18 cellular contexts compared by ENCODE assay signal in the genomic region with DNA sequence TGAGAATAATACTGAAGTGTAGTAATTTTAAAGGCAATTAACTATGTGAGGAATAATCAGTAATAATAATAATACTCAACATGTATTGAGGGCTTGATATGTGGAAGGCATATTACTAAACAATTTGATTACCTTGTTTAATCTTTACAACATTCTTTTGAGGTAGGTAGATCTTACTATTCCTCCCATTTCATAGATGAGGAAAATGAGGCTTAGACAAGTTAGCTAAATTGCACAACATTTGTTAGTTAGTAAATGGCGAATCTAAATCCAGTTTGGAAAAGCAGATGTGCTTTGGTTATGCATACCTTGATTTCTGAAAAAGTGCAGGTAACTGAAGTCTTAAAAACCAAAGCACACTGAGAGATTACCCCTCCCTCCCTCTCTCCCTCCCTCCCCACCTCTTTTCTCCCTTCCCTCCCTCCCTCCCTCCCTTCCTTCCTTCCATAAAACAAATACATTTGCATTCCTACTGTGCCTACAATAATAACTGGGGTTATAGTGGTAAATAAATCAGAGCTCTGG.
DNase-seq lines count a peak whose midpoint lies in the region; ATAC-seq, FAIRE-seq and TF ChIP-seq lines count a peak whose summit lies in the region.
"Had no signal": no experiment of that assay in that cellular context is flagged by ENCODE, and none has a peak within 500 bp of the region (broad histone marks: within the 10 kb centered on the region; RNA-seq: fewer than 3 reads in every experiment).

No MANE protein-coding gene starts in this region.

- intact Hi-C loops in K562 (cut with micrococcal nuclease), result no loop called here
- intact Hi-C loops in naive thymus-derived CD4-positive, alpha-beta T cell (cut with micrococcal nuclease), result loop anchor here in 1 of 2 donors (1.0 kb wide), 1 partner anchor 7 kb away; no protein-coding TSS in a partner anchor

- H3K9ac ChIP-seq in HUES6 (ENCODE audit: low read length) (no peak overlapping the region), K562 (ENCODE audit: insufficient read depth in 1 of 2, low read depth in 2 of 2, low read length in 2 of 2) (no peak overlapping the region), Karpas-422 (ENCODE audit: low read length) (no peak overlapping the region)
- H3K9ac ChIP-seq: BLaER1, GM23248 had no signal

- H4K20me1 ChIP-seq in K562 (replicated peaks; ENCODE audit: control insufficient read depth, insufficient read depth, low read length) (no peaks in the 10 kb centered on the region), Karpas-422 (ENCODE audit: insufficient read depth, low read depth, low read length) (no peaks in the 10 kb centered on the region)
- H4K20me1 ChIP-seq: BLaER1 had no signal

- no peak for ATAC-seq in CD4-positive, CD25-positive, alpha-beta regulatory T cell (ENCODE audit: low read depth in 2 of 2)
- no peak for ATAC-seq in K562
- no peak for ATAC-seq in naive thymus-derived CD4-positive, alpha-beta T cell
- ATAC-seq in WTC11, result no peak

- H3K4me2 ChIP-seq in K562 (ENCODE audit: insufficient read depth, low read length) (no peak overlapping the region), Karpas-422 (ENCODE audit: low read depth, low read length, poor library complexity, severe bottlenecking) (no peak overlapping the region)
- H3K4me2 ChIP-seq: BLaER1 had no signal

- no TSS peak for BruUV-seq in K562 (replicated peaks; lab: Mats Ljungman, UMichigan)

- no peaks in the 10 kb centered on the region for H3K9me2 ChIP-seq in Karpas-422 (replicated peaks; ENCODE audit: insufficient read depth, low read length)

- CTCF ChIA-PET in K562 (lab: Yijun Ruan, JAX; ENCODE audit: low intra/inter-chr PET ratio), result no interaction called here
- CTCF ChIA-PET in naive thymus-derived CD4-positive, alpha-beta T cell (lab: Charles Lee), result interaction anchor here (0.6 to 1.5 kb wide), 5 partner anchors 13 to 376 kb away, joined by 3 to 6 read pairs (median 3); partner anchors contain the start of gene MAML2
- CTCF ChIA-PET in WTC11 (lab: Charles Lee), result interaction anchor here (0.8 to 1.2 kb wide), 2 partner anchors 38 to 326 kb away, joined by 3 to 6 read pairs; partner anchors contain the start of gene MAML2

- H3K9me1 ChIP-seq in K562 (ENCODE audit: control insufficient read depth, insufficient read depth, low read length), result peaks cover 2% of the 10 kb centered on the region

- 67% methylated on average over 1 of the region's 1 CpG for WGBS in K562 (ENCODE audit: insufficient coverage, low coverage, missing lambda C conversion rate)

- FAIRE-seq in K562 (lab: Jason Lieb, UNC), result no peak
- FAIRE-seq: D721Med, G401.6, GM12892, GM18507 had no signal

- H3K4me1 Mint-ChIP-seq in CD4-positive, CD25-positive, alpha-beta regulatory T cell, result peaks cover 29 to 63% (median 50%) of the 10 kb centered on the region in 4 donors
- peaks cover 14 to 53% (median 21%) of the 10 kb centered on the region in 7 donors for H3K4me1 Mint-ChIP-seq in naive thymus-derived CD4-positive, alpha-beta T cell
- H3K4me1 Mint-ChIP-seq in WTC11, result peaks cover 41% of the 10 kb centered on the region

- H3K9me3 ChIP-seq in CD4-positive, CD25-positive, alpha-beta regulatory T cell (ENCODE audit: control insufficient read depth in 2 of 2, low read length in 2 of 2), result no peaks in the 10 kb centered on the region
- no peaks in the 10 kb centered on the region for H3K9me3 ChIP-seq in HUES6 (ENCODE audit: control insufficient read depth, insufficient read depth, low read depth, low read length)
- H3K9me3 ChIP-seq in K562 (replicated peaks; ENCODE audit: control insufficient read depth, insufficient read depth, low read depth, low read length), result no peaks in the 10 kb centered on the region
- H3K9me3 ChIP-seq in naive thymus-derived CD4-positive, alpha-beta T cell (ENCODE audit: control insufficient read depth in 2 of 3, low read length in 3 of 3), result no peaks in the 10 kb centered on the region
- H3K9me3 ChIP-seq in Karpas-422 (ENCODE audit: low read length), result no peaks in the 10 kb centered on the region
- H3K9me3 ChIP-seq: BLaER1, Caco-2, HAP-1 had no signal

- H3K27me3 ChIP-seq in CD4-positive, CD25-positive, alpha-beta regulatory T cell (ENCODE audit: control insufficient read depth, insufficient read depth, low read length), result no peaks in the 10 kb centered on the region
- no peaks in the 10 kb centered on the region for H3K27me3 ChIP-seq in HUES6 (ENCODE audit: control insufficient read depth, insufficient read depth, low read length)
- H3K27me3 ChIP-seq in K562 (ENCODE audit: control insufficient read depth in 2 of 2, insufficient read depth in 2 of 2, low read length in 2 of 2), result no peaks in the 10 kb centered on the region
- no peaks in the 10 kb centered on the region for H3K27me3 ChIP-seq in naive thymus-derived CD4-positive, alpha-beta T cell (ENCODE audit: control insufficient read depth in 2 of 2, insufficient read depth in 2 of 2, low read length in 2 of 2)
- H3K27me3 ChIP-seq in Karpas-422 (ENCODE audit: low read length), result 0 out of 2 replicates have a peak, but pooled peaks cover 3% of the 10 kb centered on the region
- H3K27me3 ChIP-seq: BLaER1 had no signal

- H3K79me2 ChIP-seq in K562 (ENCODE audit: control insufficient read depth, insufficient read depth, low read length) (no peaks in the 10 kb centered on the region), Karpas-422 (ENCODE audit: low read length) (no peaks in the 10 kb centered on the region)

- no peaks in the 10 kb centered on the region for H3K36me3 Mint-ChIP-seq in CD4-positive, CD25-positive, alpha-beta regulatory T cell
- peaks cover 0 to 5% (median under 1%) of the 10 kb centered on the region in 5 donors for H3K36me3 Mint-ChIP-seq in naive thymus-derived CD4-positive, alpha-beta T cell
- no peaks in the 10 kb centered on the region for H3K36me3 Mint-ChIP-seq in WTC11
- H3K36me3 Mint-ChIP-seq: CD14-positive monocyte had no signal

- TF ChIP-seq CTCF in K562 (IDR thresholded peaks at IDR 0.05 in 2 of 3, conservative IDR thresholded peaks at IDR 0.05 in 1 of 3; ENCODE audit: insufficient read depth in 2 of 3, low read depth in 1 of 3, low read length in 3 of 3), result no peak
- no peak for TF ChIP-seq CTCF in WTC11 (IDR thresholded peaks at IDR 0.05)

- H3K27ac ChIP-seq in CD4-positive, CD25-positive, alpha-beta regulatory T cell (ENCODE audit: insufficient read depth, low read length, poor library complexity, severe bottlenecking), result peak overlapping the region; percentile 49
- H3K27ac ChIP-seq in HUES6 (ENCODE audit: low read depth, low read length), result peak overlapping the region; percentile 58; the same call in 1 of the 2 replicates
- no peak overlapping the region for H3K27ac ChIP-seq in K562 (ENCODE audit: extremely low read depth, low read depth, low read length)
- peak overlapping the region; percentile 44 for H3K27ac ChIP-seq in naive thymus-derived CD4-positive, alpha-beta T cell (ENCODE audit: low read depth, low read length)
- H3K27ac ChIP-seq in Karpas-422 (ENCODE audit: low read length), result no peak overlapping the region
- H3K27ac ChIP-seq: BLaER1, GM23248 had no signal

- no peak overlapping the region for H2AFZ ChIP-seq in K562 (ENCODE audit: low read depth, low read length)
- H2AFZ ChIP-seq in Karpas-422 (ENCODE audit: low read length), result no peak overlapping the region
- H2AFZ ChIP-seq: GM23248 had no signal

- no peaks in the 10 kb centered on the region for H3K27me3 Mint-ChIP-seq in CD4-positive, CD25-positive, alpha-beta regulatory T cell
- H3K27me3 Mint-ChIP-seq in naive thymus-derived CD4-positive, alpha-beta T cell, result no peaks in the 10 kb centered on the region
- no peaks in the 10 kb centered on the region for H3K27me3 Mint-ChIP-seq in WTC11 (ENCODE audit: low read depth)

- H3K4me1 ChIP-seq in CD4-positive, CD25-positive, alpha-beta regulatory T cell (ENCODE audit: control insufficient read depth, insufficient read depth, low read length, poor library complexity, severe bottlenecking), result peaks cover 43% of the 10 kb centered on the region
- H3K4me1 ChIP-seq in HUES6 (ENCODE audit: control insufficient read depth, insufficient read depth, low read length), result peaks cover 55% of the 10 kb centered on the region
- peaks cover 3 to 4% of the 10 kb centered on the region in 2 experiments; a peak in 3 of 5 replicates for H3K4me1 ChIP-seq in K562 (replicated peaks in 1 of 2; ENCODE audit: control insufficient read depth in 2 of 2, insufficient read depth in 2 of 2, low read length in 2 of 2)
- H3K4me1 ChIP-seq in naive thymus-derived CD4-positive, alpha-beta T cell (ENCODE audit: control insufficient read depth in 2 of 2, insufficient read depth in 2 of 2, low read length in 2 of 2), result peaks cover 39 to 47% of the 10 kb centered on the region in 2 donors
- peaks cover 5% of the 10 kb centered on the region for H3K4me1 ChIP-seq in Karpas-422 (ENCODE audit: low read length)

- no peak for TF ChIP-seq RAD21 in K562 (CRISPR knock-in tag; conservative IDR thresholded peaks at IDR 0.05 in 1 of 2, IDR thresholded peaks at IDR 0.05 in 1 of 2)

- no peak overlapping the region for H3K27ac Mint-ChIP-seq in CD4-positive, CD25-positive, alpha-beta regulatory T cell
- peak overlapping the region in 3 of 9 donors; percentile 16 to 90 (median 79) for H3K27ac Mint-ChIP-seq in naive thymus-derived CD4-positive, alpha-beta T cell
- H3K27ac Mint-ChIP-seq in WTC11, result no peak overlapping the region

- in situ Hi-C loops in K562 (cut with MboI), result no loop called here

- no peaks in the 10 kb centered on the region for H3K36me3 ChIP-seq in CD4-positive, CD25-positive, alpha-beta regulatory T cell (ENCODE audit: control insufficient read depth, insufficient read depth, low read length)
- H3K36me3 ChIP-seq in HUES6 (ENCODE audit: control insufficient read depth, insufficient read depth, low read length) (no peaks in the 10 kb centered on the region), K562 (ENCODE audit: control insufficient read depth, insufficient read depth, low read length) (no peaks in the 10 kb centered on the region), Karpas-422 (ENCODE audit: insufficient read depth, low read length) (no peaks in the 10 kb centered on the region)
- H3K36me3 ChIP-seq in naive thymus-derived CD4-positive, alpha-beta T cell (ENCODE audit: control insufficient read depth in 2 of 3, insufficient read depth in 3 of 3, low read length in 3 of 3), result peaks cover 0 to 4% (median 0%) of the 10 kb centered on the region in 3 experiments
- H3K36me3 ChIP-seq: BLaER1, HAP-1 had no signal

- H3K9me3 Mint-ChIP-seq in CD4-positive, CD25-positive, alpha-beta regulatory T cell, result no peaks in the 10 kb centered on the region
- no peaks in the 10 kb centered on the region for H3K9me3 Mint-ChIP-seq in naive thymus-derived CD4-positive, alpha-beta T cell
- no peaks in the 10 kb centered on the region for H3K9me3 Mint-ChIP-seq in WTC11
- H3K9me3 Mint-ChIP-seq: CD14-positive monocyte had no signal

- no peak overlapping the region for H3K4me3 Mint-ChIP-seq in CD4-positive, CD25-positive, alpha-beta regulatory T cell
- H3K4me3 Mint-ChIP-seq in naive thymus-derived CD4-positive, alpha-beta T cell, result no peak overlapping the region
- no peak overlapping the region for H3K4me3 Mint-ChIP-seq in WTC11
- H3K4me3 Mint-ChIP-seq: CD14-positive monocyte had no signal

- no peak for TF ChIP-seq EP300 in K562 (IDR thresholded peaks at IDR 0.05; ENCODE audit: low read length)

- DNase-seq in CD4-positive, CD25-positive, alpha-beta regulatory T cell, result no peak
- DNase-seq in K562 (ENCODE audit: extremely low read depth in 1 of 4, low spot score in 3 of 4) (no peak), WTC11 (ENCODE audit: low spot score) (no peak), Karpas-422 (no peak), HuH-7.5 (ENCODE audit: low spot score) (no peak), HK-2 (ENCODE audit: unreplicated experiment) (no peak)
- no peak for DNase-seq in naive thymus-derived CD4-positive, alpha-beta T cell
- DNase-seq: 8988T, Caco-2 had no signal

- no peak overlapping the region for H3K4me3 ChIP-seq in CD4-positive, CD25-positive, alpha-beta regulatory T cell (ENCODE audit: low read depth, low read length)
- no peak overlapping the region for H3K4me3 ChIP-seq in HUES6 (ENCODE audit: low read depth, low read length)
- no peak overlapping the region for H3K4me3 ChIP-seq in K562
- H3K4me3 ChIP-seq in naive thymus-derived CD4-positive, alpha-beta T cell (ENCODE audit: low read length), result no peak overlapping the region
- no peak overlapping the region for H3K4me3 ChIP-seq in Karpas-422 (ENCODE audit: low read length)
- H3K4me3 ChIP-seq: BLaER1, GM23248, HAP-1 had no signal

- TF ChIP-seq POLR2A in K562 (conservative IDR thresholded peaks at IDR 0.05), result no peak

- POLR2A ChIA-PET in K562 (lab: Yijun Ruan, JAX) (interaction anchor here (0.6 to 1.0 kb wide), 2 partner anchors 32 to 168 kb away, joined by 3 read pairs; no protein-coding TSS in a partner anchor), WTC11 (lab: Charles Lee) (no interaction called here)
- POLR2A ChIA-PET in naive thymus-derived CD4-positive, alpha-beta T cell (lab: Charles Lee), result interaction anchor here (0.6 to 1.3 kb wide), 4 partner anchors 149 to 352 kb away, joined by 3 to 8 read pairs (median 4); partner anchors contain the start of gene MAML2

Comparison
In these comparisons a context has a peak if more than half of its experiments do, and no peak if none do; other contexts are left out.
1. H3K27ac ChIP-seq: peak in CD4-positive, CD25-positive, alpha-beta regulatory T cell (single experiment), HUES6 (single experiment) and naive thymus-derived CD4-positive, alpha-beta T cell (single experiment); none in K562 (single experiment) and Karpas-422 (single experiment).